In the genomic region with DNA sequence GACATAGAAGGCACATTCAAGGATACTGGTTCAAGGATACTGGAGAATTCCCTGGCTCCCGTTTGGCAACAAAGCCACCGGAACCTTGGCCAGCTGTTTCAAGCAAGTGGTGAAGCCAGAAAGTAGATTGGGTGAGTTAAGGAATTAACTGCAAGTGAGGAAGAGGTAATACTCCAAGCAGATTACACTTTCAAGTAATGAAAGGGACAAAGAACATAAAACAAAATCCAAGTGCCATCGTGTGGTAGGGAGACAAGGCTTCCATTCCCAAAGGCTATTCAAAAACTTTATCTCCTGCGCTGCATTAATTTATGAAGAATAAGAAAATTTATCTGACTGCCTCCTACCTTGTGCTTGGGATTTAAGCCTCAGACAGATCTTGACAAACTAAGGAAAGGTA, we compare ENCODE assay signal across 2 cellular contexts.
TF ChIP-seq lines count a peak whose summit lies in the region.

No MANE protein-coding gene starts in this region.

TF ChIP-seq in HCT116, 20 proteins besides CTCF, POLR2A, EP300 and RAD21:
- TF ChIP-seq ZNF274 (IDR thresholded peaks at IDR 0.05; ENCODE audit: low read depth, low read length) (no peak), CEBPB (IDR thresholded peaks at IDR 0.05; ENCODE audit: low read depth) (no peak)

TF ChIP-seq in K562, 482 proteins besides CTCF, POLR2A, EP300 and RAD21:
- TF ChIP-seq, protein P1, sequence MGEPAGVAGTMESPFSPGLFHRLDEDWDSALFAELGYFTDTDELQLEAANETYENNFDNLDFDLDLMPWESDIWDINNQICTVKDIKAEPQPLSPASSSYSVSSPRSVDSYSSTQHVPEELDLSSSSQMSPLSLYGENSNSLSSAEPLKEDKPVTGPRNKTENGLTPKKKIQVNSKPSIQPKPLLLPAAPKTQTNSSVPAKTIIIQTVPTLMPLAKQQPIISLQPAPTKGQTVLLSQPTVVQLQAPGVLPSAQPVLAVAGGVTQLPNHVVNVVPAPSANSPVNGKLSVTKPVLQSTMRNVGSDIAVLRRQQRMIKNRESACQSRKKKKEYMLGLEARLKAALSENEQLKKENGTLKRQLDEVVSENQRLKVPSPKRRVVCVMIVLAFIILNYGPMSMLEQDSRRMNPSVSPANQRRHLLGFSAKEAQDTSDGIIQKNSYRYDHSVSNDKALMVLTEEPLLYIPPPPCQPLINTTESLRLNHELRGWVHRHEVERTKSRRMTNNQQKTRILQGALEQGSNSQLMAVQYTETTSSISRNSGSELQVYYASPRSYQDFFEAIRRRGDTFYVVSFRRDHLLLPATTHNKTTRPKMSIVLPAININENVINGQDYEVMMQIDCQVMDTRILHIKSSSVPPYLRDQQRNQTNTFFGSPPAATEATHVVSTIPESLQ (CRISPR knock-in tag; IDR thresholded peaks at IDR 0.05), result no peak
- TF ChIP-seq, protein P2, sequence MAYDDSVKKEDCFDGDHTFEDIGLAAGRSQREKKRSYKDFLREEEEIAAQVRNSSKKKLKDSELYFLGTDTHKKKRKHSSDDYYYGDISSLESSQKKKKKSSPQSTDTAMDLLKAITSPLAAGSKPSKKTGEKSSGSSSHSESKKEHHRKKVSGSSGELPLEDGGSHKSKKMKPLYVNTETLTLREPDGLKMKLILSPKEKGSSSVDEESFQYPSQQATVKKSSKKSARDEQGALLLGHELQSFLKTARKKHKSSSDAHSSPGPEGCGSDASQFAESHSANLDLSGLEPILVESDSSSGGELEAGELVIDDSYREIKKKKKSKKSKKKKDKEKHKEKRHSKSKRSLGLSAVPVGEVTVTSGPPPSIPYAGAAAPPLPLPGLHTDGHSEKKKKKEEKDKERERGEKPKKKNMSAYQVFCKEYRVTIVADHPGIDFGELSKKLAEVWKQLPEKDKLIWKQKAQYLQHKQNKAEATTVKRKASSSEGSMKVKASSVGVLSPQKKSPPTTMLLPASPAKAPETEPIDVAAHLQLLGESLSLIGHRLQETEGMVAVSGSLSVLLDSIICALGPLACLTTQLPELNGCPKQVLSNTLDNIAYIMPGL (CRISPR knock-in tag; IDR thresholded peaks at IDR 0.05), result no peak
